29 cellular contexts compared by ENCODE assay signal in genomic region chr13:91580749-91581148, GRCh38.
A peak's percentile ranks its signal among the peaks of the same experiment; 100 is the strongest.
DNase-seq lines count a peak whose midpoint lies in the region; ATAC-seq, FAIRE-seq and TF ChIP-seq lines count a peak whose summit lies in the region.
"Had no signal": no experiment of that assay in that cellular context is flagged by ENCODE, and none has a peak within 500 bp of the region (broad histone marks: within the 10 kb centered on the region; RNA-seq: fewer than 3 reads in every experiment).

No MANE protein-coding gene starts in this region.

- in situ Hi-C loops in K562 (cut with MboI), result no loop called here

- intact Hi-C loops in K562 (cut with micrococcal nuclease) (no loop called here), head of caudate nucleus (cut with DNase I) (no loop called here)

- no peak for TF ChIP-seq CTCF in K562 (IDR thresholded peaks at IDR 0.05 in 2 of 3, conservative IDR thresholded peaks at IDR 0.05 in 1 of 3; ENCODE audit: insufficient read depth in 2 of 3, low read depth in 1 of 3, low read length in 3 of 3)

- no peak for FAIRE-seq in K562 (lab: Jason Lieb, UNC)
- FAIRE-seq: A204.1, A549, D721Med had no signal

- H3K4me1 ChIP-seq in K562 (replicated peaks in 1 of 2; ENCODE audit: control insufficient read depth in 2 of 2, insufficient read depth in 2 of 2, low read length in 2 of 2), result no peaks in the 10 kb centered on the region
- H3K4me1 ChIP-seq: A549; BE2C; BLaER1; BLaER1 treated with 17β-estradiol and CSF1 and Interleukin-3, amounts not matched to agents 10 nM and 100 nM; Caco-2 had no signal

- no peaks in the 10 kb centered on the region for H3K79me2 ChIP-seq in K562 (ENCODE audit: control insufficient read depth, insufficient read depth, low read length)

- no peak overlapping the region for H3K4me2 ChIP-seq in K562 (ENCODE audit: insufficient read depth, low read length)
- H3K4me2 ChIP-seq: A549; BLaER1; BLaER1 treated with 17β-estradiol and CSF1 and Interleukin-3, amounts not matched to agents 10 nM and 100 nM had no signal

- BruUV-seq in K562 (replicated peaks; lab: Mats Ljungman, UMichigan), result no TSS peak

- TF ChIP-seq POLR2A in K562 (conservative IDR thresholded peaks at IDR 0.05), result no peak

- no peak for TF ChIP-seq EP300 in K562 (IDR thresholded peaks at IDR 0.05; ENCODE audit: low read length)

- under 1% methylated on average over 2 of the region's 2 CpGs for WGBS in K562 (ENCODE audit: insufficient coverage, low coverage, missing lambda C conversion rate)

- no peak for TF ChIP-seq RAD21 in K562 (CRISPR knock-in tag; conservative IDR thresholded peaks at IDR 0.05 in 1 of 2, IDR thresholded peaks at IDR 0.05 in 1 of 2)

- no peak overlapping the region for H3K27ac ChIP-seq in K562 (ENCODE audit: extremely low read depth, low read depth, low read length)
- H3K27ac ChIP-seq: 22Rv1; A549; BLaER1; BLaER1 treated with 17β-estradiol and CSF1 and Interleukin-3, amounts not matched to agents 10 nM and 100 nM; C4-2B had no signal

- peaks cover 3% of the 10 kb centered on the region; the same call in 1 of the 2 replicates for H3K9me3 ChIP-seq in K562 (replicated peaks; ENCODE audit: control insufficient read depth, insufficient read depth, low read depth, low read length)
- H3K9me3 ChIP-seq: A549, BE2C, BLaER1, Caco-2 had no signal

- POLR2A ChIA-PET in K562 (lab: Yijun Ruan, JAX), result no interaction called here

- H3K27me3 ChIP-seq in K562 (ENCODE audit: control insufficient read depth in 2 of 2, insufficient read depth in 2 of 2, low read length in 2 of 2), result no peaks in the 10 kb centered on the region
- H3K27me3 ChIP-seq: BE2C; BLaER1; BLaER1 treated with 17β-estradiol and CSF1 and Interleukin-3, amounts not matched to agents 10 nM and 100 nM had no signal

- no peak overlapping the region for H3K9ac ChIP-seq in K562 (ENCODE audit: insufficient read depth in 1 of 2, low read depth in 2 of 2, low read length in 2 of 2)
- H3K9ac ChIP-seq: BLaER1; BLaER1 treated with 17β-estradiol and CSF1 and Interleukin-3, amounts not matched to agents 10 nM and 100 nM had no signal

- H3K36me3 ChIP-seq in K562 (ENCODE audit: control insufficient read depth, insufficient read depth, low read length), result no peaks in the 10 kb centered on the region
- H3K36me3 ChIP-seq: BE2C; BLaER1; BLaER1 treated with 17β-estradiol and CSF1 and Interleukin-3, amounts not matched to agents 10 nM and 100 nM had no signal

- no peaks in the 10 kb centered on the region for H4K20me1 ChIP-seq in K562 (replicated peaks; ENCODE audit: control insufficient read depth, insufficient read depth, low read length)
- H4K20me1 ChIP-seq: BLaER1; BLaER1 treated with 17β-estradiol and CSF1 and Interleukin-3, amounts not matched to agents 10 nM and 100 nM had no signal

- no peaks in the 10 kb centered on the region for H3K9me1 ChIP-seq in K562 (ENCODE audit: control insufficient read depth, insufficient read depth, low read length)

- CTCF ChIA-PET in K562 (lab: Yijun Ruan, JAX; ENCODE audit: low intra/inter-chr PET ratio), result no interaction called here

- no peak for ATAC-seq in K562
- ATAC-seq: A549; CD8-positive, alpha-beta T cell had no signal

- no peak for DNase-seq in K562 (ENCODE audit: extremely low read depth in 1 of 4, low spot score in 3 of 4)
- DNase-seq in head of caudate nucleus, result no peak
- DNase-seq: 8988T; ACHN; AML-193; BE2C; C1 segment of cervical spinal cord; Caco-2; Calu3; CD4-positive, alpha-beta memory T cell; CD4-positive, alpha-beta T cell; CD4-positive, CD25-positive, alpha-beta regulatory T cell; CD8-positive, alpha-beta memory T cell; CD8-positive, alpha-beta T cell; COR-L47; DMS 273 treated with DMSO at 0.1 percent for 48 hours; DMS153; DMS53; DMS79; DMS79 treated with DMSO at 0.1 percent for 48 hours; DND-41; EL had no signal

- H3K4me3 ChIP-seq in K562, result no peak overlapping the region
- H3K4me3 ChIP-seq: A549; BLaER1; BLaER1 treated with 17β-estradiol and CSF1 and Interleukin-3, amounts not matched to agents 10 nM and 100 nM had no signal

- H2AFZ ChIP-seq in K562 (ENCODE audit: low read depth, low read length), result no peak overlapping the region

TF ChIP-seq in K562, 482 proteins besides CTCF, POLR2A, EP300 and RAD21:
- 0 out of 2 replicates have a peak, but pooled peaks have one; percentile 49 for TF ChIP-seq ZNF232 (CRISPR knock-in tag; IDR thresholded peaks at IDR 0.05)
- TF ChIP-seq TCF7L2 (IDR thresholded peaks at IDR 0.05; ENCODE audit: low read depth, low read length), result no peak
- no peak for TF ChIP-seq HDAC3 (IDR thresholded peaks at IDR 0.05; ENCODE audit: borderline replicate concordance, partially characterized antibody)
- TF ChIP-seq ETV6 (IDR thresholded peaks at IDR 0.05; ENCODE audit: borderline replicate concordance in 1 of 2, low read depth in 2 of 2, low read length in 1 of 2), result no peak
- 0 out of 2 replicates have a peak, but pooled peaks have one; percentile 61 for TF ChIP-seq ETV6 (CRISPR knock-in tag; IDR thresholded peaks at IDR 0.05; ENCODE audit: borderline replicate concordance)
- TF ChIP-seq NFYB (IDR thresholded peaks at IDR 0.05; ENCODE audit: extremely low read depth, insufficient read length), result no peak
- 0 out of 2 replicates have a peak, but pooled peaks have one; percentile 64 for TF ChIP-seq ZNF217 (CRISPR knock-in tag; IDR thresholded peaks at IDR 0.05)
- TF ChIP-seq REST (CRISPR knock-in tag; IDR thresholded peaks at IDR 0.05; ENCODE audit: low read depth), result no peak
TF ChIP-seq in K562: peak in this region for 3.
